In genomic region chr15:66126057-66126855, GRCh38 we compare ENCODE assay signal across 1 cellular context.
TF ChIP-seq lines count a peak whose summit lies in the region.

No MANE protein-coding gene starts in this region.

TF ChIP-seq in HEK293, 187 proteins besides CTCF, POLR2A, EP300 and RAD21 (continued from another document):
- no peak for TF ChIP-seq HOXD13 (CRISPR knock-in tag; IDR thresholded peaks at IDR 0.05; ENCODE audit: borderline replicate concordance)
- TF ChIP-seq ZNF24 (tag by site-specific recombination; IDR thresholded peaks at IDR 0.05): no peak
- no peak for TF ChIP-seq ZFP69B (tag by site-specific recombination; IDR thresholded peaks at IDR 0.05)
- TF ChIP-seq SCRT2 (tag by site-specific recombination; IDR thresholded peaks at IDR 0.05): no peak
- TF ChIP-seq ZNF354C (tag by site-specific recombination; IDR thresholded peaks at IDR 0.05; ENCODE audit: borderline replicate concordance, low read depth): no peak
- peak; percentile 46; the same call in 1 of the 2 replicates for TF ChIP-seq ZBTB48 (tag by site-specific recombination; IDR thresholded peaks at IDR 0.05)
- 0 out of 2 replicates have a peak, but pooled peaks have one; percentile 15 for TF ChIP-seq PATZ1 (tag by site-specific recombination; IDR thresholded peaks at IDR 0.05)
- no peak for TF ChIP-seq ZNF16 (tag by site-specific recombination; IDR thresholded peaks at IDR 0.05; ENCODE audit: low read depth)
- TF ChIP-seq ZNF521 (tag by site-specific recombination; IDR thresholded peaks at IDR 0.05): no peak
- TF ChIP-seq ZNF18 (tag by site-specific recombination; IDR thresholded peaks at IDR 0.05): no peak
- no peak for TF ChIP-seq ZNF514 (tag by site-specific recombination; IDR thresholded peaks at IDR 0.05)
- TF ChIP-seq GLIS1 (tag by site-specific recombination; IDR thresholded peaks at IDR 0.05): peak; percentile 48; the same call in 1 of the 2 replicates
- TF ChIP-seq BCL6B (tag by site-specific recombination; IDR thresholded peaks at IDR 0.05): no peak
- TF ChIP-seq ZNF596 (tag by site-specific recombination; IDR thresholded peaks at IDR 0.05): 0 out of 2 replicates have a peak, but pooled peaks have one; percentile 3
